ENCODE assay signal across 1 cellular context in the genomic region with DNA sequence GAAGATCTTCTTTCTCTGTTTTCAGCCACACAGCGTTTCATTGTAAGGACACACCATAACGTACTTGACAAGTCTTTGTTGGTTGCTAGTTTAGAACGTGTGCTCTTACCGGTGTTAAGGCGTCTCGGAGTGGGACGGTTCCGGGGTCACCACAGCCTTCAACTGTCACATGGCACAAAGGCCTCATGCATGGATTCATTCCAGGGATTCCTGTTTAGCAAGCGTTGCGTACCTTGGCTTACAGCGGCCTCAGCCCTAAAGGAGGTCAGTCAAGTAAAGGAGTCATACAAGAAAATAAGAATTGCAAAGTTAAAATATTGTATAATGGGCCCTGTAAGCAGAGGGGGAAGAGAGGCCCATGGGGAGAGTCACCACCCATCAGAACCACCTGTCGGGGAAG.
TF ChIP-seq lines count a peak whose summit lies in the region.

No MANE protein-coding gene starts in this region.

TF ChIP-seq in K562, 482 proteins besides CTCF, POLR2A, EP300 and RAD21 (continued from another document):
- no peak for TF ChIP-seq ATF1 (CRISPR knock-in tag; IDR thresholded peaks at IDR 0.05)
- TF ChIP-seq ATF1 (tag; IDR thresholded peaks at IDR 0.05), result no peak
- no peak for TF ChIP-seq SMAD2 (IDR thresholded peaks at IDR 0.05; ENCODE audit: low read depth, low read length)
- TF ChIP-seq HMGN3 (IDR thresholded peaks at IDR 0.05; ENCODE audit: borderline replicate concordance, extremely low read depth, insufficient read length, low read depth, low read length), result no peak
- TF ChIP-seq SOX6 (IDR thresholded peaks at IDR 0.05), result no peak
- TF ChIP-seq ZNF561 (CRISPR knock-in tag; conservative IDR thresholded peaks at IDR 0.05), result no peak
- TF ChIP-seq STAT5B (CRISPR knock-in tag; IDR thresholded peaks at IDR 0.05), result no peak
- TF ChIP-seq NR2C1 (IDR thresholded peaks at IDR 0.05), result no peak
- TF ChIP-seq NR2C1 (tag; IDR thresholded peaks at IDR 0.05), result no peak
- no peak for TF ChIP-seq MTA1 (IDR thresholded peaks at IDR 0.05; ENCODE audit: borderline replicate concordance)
- no peak for TF ChIP-seq ZNF408 (CRISPR knock-in tag; IDR thresholded peaks at IDR 0.05; ENCODE audit: low read depth)
- TF ChIP-seq TCFL5 (CRISPR knock-in tag; conservative IDR thresholded peaks at IDR 0.05), result no peak
- no peak for TF ChIP-seq BRD9 (IDR thresholded peaks at IDR 0.05; ENCODE audit: low read depth, partially characterized antibody)
- no peak for TF ChIP-seq ZFP1 (CRISPR knock-in tag; IDR thresholded peaks at IDR 0.05)
- no peak for TF ChIP-seq PHF20 (IDR thresholded peaks at IDR 0.05; ENCODE audit: partially characterized antibody)
